Comparison of ENCODE assay signal across 23 cellular contexts in genomic region chr3:52431459-52432223, GRCh38. TPM values are rescaled to one million over a fixed set of nuclear protein-coding genes. Genes with fewer than 3 reads are reported as not detected.
DNase-seq lines count a peak whose midpoint lies in the region; ATAC-seq and TF ChIP-seq lines count a peak whose summit lies in the region.
"Had no signal": no experiment of that assay in that cellular context is flagged by ENCODE, and none has a peak within 500 bp of the region (broad histone marks: within the 10 kb centered on the region; RNA-seq: fewer than 3 reads in every experiment).

No MANE protein-coding gene starts in this region.

- H3K4me1 ChIP-seq in endodermal cell (ENCODE audit: control insufficient read depth, insufficient read depth, low read length) (peaks cover 12% of the 10 kb centered on the region), subcutaneous abdominal adipose tissue (ENCODE audit: control insufficient read depth in 5 of 5, insufficient read depth in 5 of 5, low read length in 5 of 5) (peaks cover 32 to 82% (median 75%) of the 10 kb centered on the region in 5 donors)

- no peak for DNase-seq in activated CD4-positive, alpha-beta memory T cell treated with anti-CD3 and anti-CD28 coated beads for 36 hours
- no peak for DNase-seq in activated CD4-positive, alpha-beta memory T cell treated with anti-CD3 and anti-CD28 coated beads, Interleukin-2, amount 10 ng/mL, durations not matched to agents 7 days and 5 days
- DNase-seq in endodermal cell (peak; percentile 30), mesothelial cell of epicardium (ENCODE audit: low spot score in 2 of 2, unreplicated experiment in 2 of 2) (no peak), AG20443 (ENCODE audit: low spot score) (no peak), GM19238 (ENCODE audit: insufficient read length, low spot score) (no peak)
- DNase-seq: activated CD4-positive, alpha-beta T cell treated with anti-CD3 and anti-CD28 coated beads, Interleukin-2, amount 10 ng/mL, durations not matched to agents 7 days and 5 days; activated naive CD4-positive, alpha-beta T cell treated with anti-CD3 and anti-CD28 coated beads for 36 hours; amygdala; Calu3; EL; MG63; natural killer cell; NCI-H1694; NCI-H748 treated with DMSO at 0.1 percent for 48 hours had no signal

- POLR2A ChIA-PET in activated CD4-positive, alpha-beta memory T cell treated with anti-CD3 and anti-CD28 coated beads for 36 hours (lab: Charles Lee): no interaction called here
- POLR2A ChIA-PET in activated CD4-positive, alpha-beta memory T cell treated with anti-CD3 and anti-CD28 coated beads, Interleukin-2, amount 10 ng/mL, durations not matched to agents 7 days and 5 days (lab: Charles Lee): interaction anchor here (1.4 to 1.7 kb wide), 2 partner anchors 14 to 16 kb away, joined by 3 to 7 read pairs; no protein-coding TSS in a partner anchor

- H3K27me3 Mint-ChIP-seq in activated CD4-positive, alpha-beta memory T cell treated with anti-CD3 and anti-CD28 coated beads for 36 hours: no peaks in the 10 kb centered on the region
- peaks cover 6% of the 10 kb centered on the region for H3K27me3 Mint-ChIP-seq in activated CD4-positive, alpha-beta memory T cell treated with anti-CD3 and anti-CD28 coated beads, Interleukin-2, amount 10 ng/mL, durations not matched to agents 7 days and 5 days
- H3K27me3 Mint-ChIP-seq in endodermal cell (ENCODE audit: insufficient read depth): no peaks in the 10 kb centered on the region
- H3K27me3 Mint-ChIP-seq in mesothelial cell of epicardium (ENCODE audit: low read depth): peaks cover 3% of the 10 kb centered on the region
- H3K27me3 Mint-ChIP-seq: B cell; central memory CD8-positive, alpha-beta T cell had no signal

- ATAC-seq in GM21717 (IDR thresholded peaks at IDR 0.05; ENCODE audit: unreplicated experiment): no peak
- ATAC-seq: esophagus mucosa, natural killer cell had no signal

- intact Hi-C loops in activated CD4-positive, alpha-beta memory T cell treated with anti-CD3 and anti-CD28 coated beads for 36 hours (cut with micrococcal nuclease): no loop called here

- H3K4me3 Mint-ChIP-seq in activated CD4-positive, alpha-beta memory T cell treated with anti-CD3 and anti-CD28 coated beads for 36 hours: no peak overlapping the region
- H3K4me3 Mint-ChIP-seq in activated CD4-positive, alpha-beta memory T cell treated with anti-CD3 and anti-CD28 coated beads, Interleukin-2, amount 10 ng/mL, durations not matched to agents 7 days and 5 days: no peak overlapping the region
- H3K4me3 Mint-ChIP-seq in endodermal cell: no peak overlapping the region
- no peak overlapping the region for H3K4me3 Mint-ChIP-seq in mesothelial cell of epicardium
- H3K4me3 Mint-ChIP-seq: activated CD4-positive, alpha-beta T cell treated with anti-CD3 and anti-CD28 coated beads, Interleukin-2, amount 10 ng/mL, durations not matched to agents 7 days and 5 days; activated naive CD4-positive, alpha-beta T cell treated with anti-CD3 and anti-CD28 coated beads for 36 hours; B cell; central memory CD8-positive, alpha-beta T cell; natural killer cell had no signal

- CTCF ChIA-PET in activated CD4-positive, alpha-beta memory T cell treated with anti-CD3 and anti-CD28 coated beads for 36 hours (lab: Charles Lee): interaction anchor here (0.5 to 10.7 kb wide), 4 partner anchors 14 to 327 kb away, joined by 3 to 172 read pairs (median 14); partner anchors contain the start of genes SEMA3G and TNNC1
- CTCF ChIA-PET in activated CD4-positive, alpha-beta memory T cell treated with anti-CD3 and anti-CD28 coated beads, Interleukin-2, amount 10 ng/mL, durations not matched to agents 7 days and 5 days (lab: Charles Lee): interaction anchor here (2.3 to 12.0 kb wide), 2 partner anchors 17 to 20 kb away, joined by 7 to 151 read pairs; partner anchors contain the start of gene SEMA3G

- H3K27ac ChIP-seq in endodermal cell (ENCODE audit: low read depth, low read length): no peak overlapping the region
- H3K27ac ChIP-seq in subcutaneous abdominal adipose tissue (ENCODE audit: low read depth, low read length): peak overlapping the region; percentile 82
- H3K27ac ChIP-seq: HL-60 had no signal

- TF ChIP-seq CTCF in endodermal cell (conservative IDR thresholded peaks at IDR 0.05) (no peak), mesothelial cell of epicardium (IDR thresholded peaks at IDR 0.05; ENCODE audit: unreplicated experiment) (no peak)

- 92% methylated on average over 8 to 10 of the region's 10 CpGs for WGBS in endodermal cell (ENCODE audit: insufficient coverage in 1 of 2, insufficient read length in 1 of 2), 2 experiments

- H3K27ac Mint-ChIP-seq in activated CD4-positive, alpha-beta memory T cell treated with anti-CD3 and anti-CD28 coated beads for 36 hours: peak overlapping the region; percentile 4
- no peak overlapping the region for H3K27ac Mint-ChIP-seq in activated CD4-positive, alpha-beta memory T cell treated with anti-CD3 and anti-CD28 coated beads, Interleukin-2, amount 10 ng/mL, durations not matched to agents 7 days and 5 days
- H3K27ac Mint-ChIP-seq in endodermal cell (no peak overlapping the region), mesothelial cell of epicardium (peak overlapping the region; percentile 44)
- H3K27ac Mint-ChIP-seq: activated CD4-positive, alpha-beta T cell treated with anti-CD3 and anti-CD28 coated beads, Interleukin-2, amount 10 ng/mL, durations not matched to agents 7 days and 5 days; activated naive CD4-positive, alpha-beta T cell treated with anti-CD3 and anti-CD28 coated beads for 36 hours; B cell; natural killer cell had no signal

- H3K9ac ChIP-seq in endodermal cell (ENCODE audit: extremely low read depth, low read length, poor library complexity, severe bottlenecking) (no peak overlapping the region), subcutaneous abdominal adipose tissue (ENCODE audit: low read length in 5 of 5) (peak overlapping the region in 2 of 5 donors; percentile 13 to 49)

- H3K9me3 Mint-ChIP-seq in activated CD4-positive, alpha-beta memory T cell treated with anti-CD3 and anti-CD28 coated beads for 36 hours: no peaks in the 10 kb centered on the region
- no peaks in the 10 kb centered on the region for H3K9me3 Mint-ChIP-seq in activated CD4-positive, alpha-beta memory T cell treated with anti-CD3 and anti-CD28 coated beads, Interleukin-2, amount 10 ng/mL, durations not matched to agents 7 days and 5 days
- no peaks in the 10 kb centered on the region for H3K9me3 Mint-ChIP-seq in endodermal cell
- no peaks in the 10 kb centered on the region for H3K9me3 Mint-ChIP-seq in mesothelial cell of epicardium
- H3K9me3 Mint-ChIP-seq: activated CD4-positive, alpha-beta T cell treated with anti-CD3 and anti-CD28 coated beads, Interleukin-2, amount 10 ng/mL, durations not matched to agents 7 days and 5 days; activated naive CD4-positive, alpha-beta T cell treated with anti-CD3 and anti-CD28 coated beads for 36 hours; central memory CD8-positive, alpha-beta T cell; IgD-negative memory B cell; natural killer cell had no signal

- H3K4me1 Mint-ChIP-seq in activated CD4-positive, alpha-beta memory T cell treated with anti-CD3 and anti-CD28 coated beads for 36 hours (ENCODE audit: low read depth): peaks cover 3% of the 10 kb centered on the region
- H3K4me1 Mint-ChIP-seq in activated CD4-positive, alpha-beta memory T cell treated with anti-CD3 and anti-CD28 coated beads, Interleukin-2, amount 10 ng/mL, durations not matched to agents 7 days and 5 days: peaks cover 24% of the 10 kb centered on the region
- H3K4me1 Mint-ChIP-seq in endodermal cell: peaks cover 29% of the 10 kb centered on the region
- H3K4me1 Mint-ChIP-seq in mesothelial cell of epicardium: peaks cover 32% of the 10 kb centered on the region
- H3K4me1 Mint-ChIP-seq: B cell, natural killer cell had no signal

- no peaks in the 10 kb centered on the region for H3K27me3 ChIP-seq in endodermal cell (ENCODE audit: control insufficient read depth, insufficient read depth, low read length, poor library complexity, severe bottlenecking)
- no peaks in the 10 kb centered on the region for H3K27me3 ChIP-seq in subcutaneous abdominal adipose tissue (ENCODE audit: control insufficient read depth in 5 of 5, insufficient read depth in 4 of 5, low read length in 5 of 5)
- H3K27me3 ChIP-seq: MG63, vagina had no signal

- H3K9me3 ChIP-seq in endodermal cell (ENCODE audit: control insufficient read depth, low read length) (no peaks in the 10 kb centered on the region), subcutaneous abdominal adipose tissue (ENCODE audit: control insufficient read depth in 5 of 5, low read length in 5 of 5) (no peaks in the 10 kb centered on the region)
- H3K9me3 ChIP-seq: MG63, vagina had no signal

- H3K4me3 ChIP-seq in endodermal cell (ENCODE audit: low read length) (no peak overlapping the region), subcutaneous abdominal adipose tissue (ENCODE audit: low read depth in 1 of 5, low read length in 5 of 5) (no peak overlapping the region)
- H3K4me3 ChIP-seq: MG63, vagina had no signal

- no peaks in the 10 kb centered on the region for H3K36me3 ChIP-seq in endodermal cell (ENCODE audit: control insufficient read depth, insufficient read depth, low read length)
- peaks cover 0 to 10% (median 4%) of the 10 kb centered on the region in 5 donors for H3K36me3 ChIP-seq in subcutaneous abdominal adipose tissue (ENCODE audit: control insufficient read depth in 5 of 5, insufficient read depth in 5 of 5, low read length in 5 of 5)
- H3K36me3 ChIP-seq: MG63, vagina had no signal

- H3K36me3 Mint-ChIP-seq in activated CD4-positive, alpha-beta memory T cell treated with anti-CD3 and anti-CD28 coated beads for 36 hours: no peaks in the 10 kb centered on the region
- H3K36me3 Mint-ChIP-seq in activated CD4-positive, alpha-beta memory T cell treated with anti-CD3 and anti-CD28 coated beads, Interleukin-2, amount 10 ng/mL, durations not matched to agents 7 days and 5 days (ENCODE audit: low read depth): no peaks in the 10 kb centered on the region
- no peaks in the 10 kb centered on the region for H3K36me3 Mint-ChIP-seq in endodermal cell (ENCODE audit: low read depth)
- H3K36me3 Mint-ChIP-seq in mesothelial cell of epicardium: no peaks in the 10 kb centered on the region
- H3K36me3 Mint-ChIP-seq: IgD-negative memory B cell, natural killer cell had no signal

RNA-seq across cellular contexts. Expression of gene SEMA3G, which starts 13.3 kb away (rescaled TPM):
- under 1 TPM; 0.10 to 0.14 TPM for total RNA-seq in activated CD4-positive, alpha-beta memory T cell treated with anti-CD3 and anti-CD28 coated beads for 36 hours
- under 1 TPM; 0.18 to 0.20 TPM for total RNA-seq in activated CD4-positive, alpha-beta memory T cell treated with anti-CD3 and anti-CD28 coated beads, Interleukin-2, amount 10 ng/mL, durations not matched to agents 7 days and 5 days
- total RNA-seq in endodermal cell: 1 to 10 TPM; 2.5 to 8.6 TPM
- 1.9 TPM for polyA plus RNA-seq in endodermal cell (2013, experiment 1 of 2)
- polyA plus RNA-seq in endodermal cell (2013, experiment 2 of 2): 1.5 TPM
- 0.35 to 0.80 TPM (median 0.66 TPM) in 3 replicates for total RNA-seq in mesothelial cell of epicardium
- total RNA-seq: activated naive CD4-positive, alpha-beta T cell treated with anti-CD3 and anti-CD28 coated beads for 36 hours had no signal

RNA-seq across cellular contexts. Expression of gene PHF7, which starts 21.2 kb away (rescaled TPM):
- 10 to 100 TPM; 19.7 to 20.5 TPM for total RNA-seq in activated CD4-positive, alpha-beta memory T cell treated with anti-CD3 and anti-CD28 coated beads for 36 hours
- total RNA-seq in activated CD4-positive, alpha-beta memory T cell treated with anti-CD3 and anti-CD28 coated beads, Interleukin-2, amount 10 ng/mL, durations not matched to agents 7 days and 5 days: 10 to 100 TPM; 22.6 to 23.6 TPM
- total RNA-seq in endodermal cell (10 to 100 TPM; 10.9 to 12.7 TPM), mesothelial cell of epicardium (4.1 to 6.6 TPM (median 5.3 TPM) in 3 replicates)
- 15.3 TPM for polyA plus RNA-seq in endodermal cell (2013, experiment 1 of 2)
- polyA plus RNA-seq in endodermal cell (2013, experiment 2 of 2): 17.0 TPM

RNA-seq across cellular contexts. Expression of gene BAP1, which starts 21.8 kb away (rescaled TPM):
- 10 to 100 TPM; 92.8 to 99.8 TPM for total RNA-seq in activated CD4-positive, alpha-beta memory T cell treated with anti-CD3 and anti-CD28 coated beads for 36 hours
- 100 to 1,000 TPM in 1 of 2 experiments, 10 to 100 TPM in 1; 90.4 to 100 TPM for total RNA-seq in activated CD4-positive, alpha-beta memory T cell treated with anti-CD3 and anti-CD28 coated beads, Interleukin-2, amount 10 ng/mL, durations not matched to agents 7 days and 5 days
- 100 to 1,000 TPM in 1 of 2 donors, 10 to 100 TPM in 1; 94.5 to 100 TPM for total RNA-seq in endodermal cell
- polyA plus RNA-seq in endodermal cell (2013, experiment 1 of 2): 80.1 TPM
- polyA plus RNA-seq in endodermal cell (2013, experiment 2 of 2): 71.0 TPM
- 96.2 to 106 TPM (median 104 TPM) in 3 replicates for total RNA-seq in mesothelial cell of epicardium

RNA-seq across cellular contexts. Expression of gene TNNC1, which starts 22.2 kb away (rescaled TPM):
- 1 to 10 TPM; 3.0 to 4.7 TPM for total RNA-seq in activated CD4-positive, alpha-beta memory T cell treated with anti-CD3 and anti-CD28 coated beads for 36 hours
- total RNA-seq in activated CD4-positive, alpha-beta memory T cell treated with anti-CD3 and anti-CD28 coated beads, Interleukin-2, amount 10 ng/mL, durations not matched to agents 7 days and 5 days: 1 to 10 TPM; 2.3 to 2.5 TPM
- total RNA-seq in endodermal cell (10 to 100 TPM; 44.8 to 64.6 TPM), mesothelial cell of epicardium (4.0 to 5.2 TPM (median 4.6 TPM) in 3 replicates)
- 30.4 TPM for polyA plus RNA-seq in endodermal cell (2013, experiment 1 of 2)
- polyA plus RNA-seq in endodermal cell (2013, experiment 2 of 2): 36.1 TPM
- polyA plus RNA-seq: IgD-negative memory B cell had no signal

RNA-seq across cellular contexts. Expression of gene NISCH, which starts 23.8 kb away (rescaled TPM):
- total RNA-seq in activated CD4-positive, alpha-beta memory T cell treated with anti-CD3 and anti-CD28 coated beads for 36 hours: 10 to 100 TPM; 50.8 to 60.2 TPM
- total RNA-seq in activated CD4-positive, alpha-beta memory T cell treated with anti-CD3 and anti-CD28 coated beads, Interleukin-2, amount 10 ng/mL, durations not matched to agents 7 days and 5 days: 10 to 100 TPM; 73.8 to 75.0 TPM
- total RNA-seq in endodermal cell (100 to 1,000 TPM; 151 to 156 TPM), mesothelial cell of epicardium (235 to 242 TPM (median 240 TPM) in 3 replicates)
- polyA plus RNA-seq in endodermal cell (2013, experiment 1 of 2): 124 TPM
- 99.4 TPM for polyA plus RNA-seq in endodermal cell (2013, experiment 2 of 2)

Comparison
In these comparisons a context has a peak if more than half of its experiments do, and no peak if none do; other contexts are left out.
1. H3K27ac Mint-ChIP-seq: peak in activated CD4-positive, alpha-beta memory T cell treated with anti-CD3 and anti-CD28 coated beads for 36 hours (single experiment) and mesothelial cell of epicardium (single experiment); none in activated CD4-positive, alpha-beta memory T cell treated with anti-CD3 and anti-CD28 coated beads, Interleukin-2, amount 10 ng/mL, durations not matched to agents 7 days and 5 days (single experiment) and endodermal cell (single experiment).